13 cellular contexts compared by ENCODE assay signal in genomic region chr1:13751985-13752384, GRCh38. TPM values are rescaled to one million over a fixed set of nuclear protein-coding genes. Genes with fewer than 3 reads are reported as not detected.
DNase-seq lines count a peak whose midpoint lies in the region; ATAC-seq, FAIRE-seq and TF ChIP-seq lines count a peak whose summit lies in the region.
"Had no signal": no experiment of that assay in that cellular context is flagged by ENCODE, and none has a peak within 500 bp of the region (broad histone marks: within the 10 kb centered on the region; RNA-seq: fewer than 3 reads in every experiment).

No MANE protein-coding gene starts in this region.

- no peak overlapping the region for H3K9ac ChIP-seq in keratinocyte (ENCODE audit: control insufficient read depth, extremely low read depth, insufficient read depth, low read length)

- H3K9me1 ChIP-seq in keratinocyte (ENCODE audit: control insufficient read depth, extremely low read depth, insufficient read depth, low read length): peaks cover 3% of the 10 kb centered on the region

- H2AFZ ChIP-seq in keratinocyte (ENCODE audit: control insufficient read depth, low read length): no peak overlapping the region

- peak overlapping the region; percentile 63 for H3K4me3 Mint-ChIP-seq in activated naive CD8-positive, alpha-beta T cell
- no peak overlapping the region for H3K4me3 Mint-ChIP-seq in activated naive CD8-positive, alpha-beta T cell treated with anti-CD3 and anti-CD28 coated beads, Interleukin-2, amount 50 U/mL, for 24 hours
- H3K4me3 Mint-ChIP-seq in activated B cell treated with CpG ODN at 0.5 μM for 24 hours: peak overlapping the region; percentile 56
- no peak overlapping the region for H3K4me3 Mint-ChIP-seq in activated CD4-positive, alpha-beta memory T cell treated with anti-CD3 and anti-CD28 coated beads for 36 hours

- no peak for TF ChIP-seq CTCF in activated B cell treated with CpG ODN at 0.5 μM for 24 hours (IDR thresholded peaks at IDR 0.05)
- no peak for TF ChIP-seq CTCF in keratinocyte (optimal IDR thresholded peaks at IDR 0.05 in 1 of 3, IDR thresholded peaks at IDR 0.05 in 1 of 3, conservative IDR thresholded peaks at IDR 0.05 in 1 of 3; ENCODE audit: extremely low read depth in 1 of 3, insufficient read depth in 2 of 3, low read length in 3 of 3)

- peaks cover 73% of the 10 kb centered on the region for H3K79me2 ChIP-seq in keratinocyte (ENCODE audit: control insufficient read depth, insufficient read depth, low read length)

- dilution Hi-C loops in keratinocyte (cut with MboI; ENCODE audit: extremely low pct_ligation_motif_present, low sequenced_read_pairs): no loop called here

- no peaks in the 10 kb centered on the region for H3K27me3 ChIP-seq in keratinocyte (ENCODE audit: control insufficient read depth, extremely low read depth, insufficient read depth, low read length)

- peaks cover 10% of the 10 kb centered on the region for H3K36me3 Mint-ChIP-seq in activated naive CD8-positive, alpha-beta T cell
- H3K36me3 Mint-ChIP-seq in activated naive CD8-positive, alpha-beta T cell treated with anti-CD3 and anti-CD28 coated beads, Interleukin-2, amount 50 U/mL, for 24 hours (ENCODE audit: low read depth): peaks cover 34% of the 10 kb centered on the region
- H3K36me3 Mint-ChIP-seq in activated B cell treated with CpG ODN at 0.5 μM for 24 hours (ENCODE audit: low read depth): peaks cover 62% of the 10 kb centered on the region
- peaks cover 29% of the 10 kb centered on the region for H3K36me3 Mint-ChIP-seq in activated CD4-positive, alpha-beta memory T cell treated with anti-CD3 and anti-CD28 coated beads for 36 hours

- H3K4me2 ChIP-seq in keratinocyte (ENCODE audit: control insufficient read depth, extremely low read depth, insufficient read depth, low read depth, low read length): peak overlapping the region; percentile 72

- DNase-seq in activated naive CD8-positive, alpha-beta T cell treated with anti-CD3 and anti-CD28 coated beads, Interleukin-2, amount 50 U/mL, for 24 hours: no peak
- DNase-seq in activated B cell treated with CpG ODN at 0.5 μM for 24 hours: no peak
- no peak for DNase-seq in keratinocyte (ENCODE audit: low read depth, low spot score)
- peak; percentile 38 for DNase-seq in superior temporal gyrus (ENCODE audit: extremely low spot score)
- DNase-seq in COLO829 (ENCODE audit: low spot score): no peak
- DNase-seq in activated CD4-positive, alpha-beta memory T cell treated with anti-CD3 and anti-CD28 coated beads for 36 hours: no peak
- DNase-seq in epidermal melanocyte (ENCODE audit: insufficient read length, low spot score): no peak
- DNase-seq: ACHN; cortex of kidney; DMS153; stimulated activated CD4-positive, alpha-beta T cell treated with anti-CD3 and anti-CD28 coated beads, Interleukin-12 subunit alpha, Interleukin-12 subunit beta, amount 100 ng/mL, for 4 hours had no signal

- peaks cover 14% of the 10 kb centered on the region for H4K20me1 ChIP-seq in keratinocyte (ENCODE audit: control insufficient read depth, extremely low read depth, insufficient read depth, low read length)

- peak overlapping the region; percentile 46 for H3K27ac Mint-ChIP-seq in activated naive CD8-positive, alpha-beta T cell
- H3K27ac Mint-ChIP-seq in activated naive CD8-positive, alpha-beta T cell treated with anti-CD3 and anti-CD28 coated beads, Interleukin-2, amount 50 U/mL, for 24 hours: no peak overlapping the region
- H3K27ac Mint-ChIP-seq in activated B cell treated with CpG ODN at 0.5 μM for 24 hours: no peak overlapping the region
- no peak overlapping the region for H3K27ac Mint-ChIP-seq in activated CD4-positive, alpha-beta memory T cell treated with anti-CD3 and anti-CD28 coated beads for 36 hours

- H3K27me3 Mint-ChIP-seq in activated naive CD8-positive, alpha-beta T cell: no peaks in the 10 kb centered on the region
- no peaks in the 10 kb centered on the region for H3K27me3 Mint-ChIP-seq in activated naive CD8-positive, alpha-beta T cell treated with anti-CD3 and anti-CD28 coated beads, Interleukin-2, amount 50 U/mL, for 24 hours
- no peaks in the 10 kb centered on the region for H3K27me3 Mint-ChIP-seq in activated B cell treated with CpG ODN at 0.5 μM for 24 hours
- H3K27me3 Mint-ChIP-seq in activated CD4-positive, alpha-beta memory T cell treated with anti-CD3 and anti-CD28 coated beads for 36 hours: no peaks in the 10 kb centered on the region

- H3K4me3 ChIP-seq in keratinocyte (ENCODE audit: control insufficient read depth in 2 of 3, extremely low read depth in 1 of 3, insufficient read depth in 2 of 3, low read depth in 1 of 3, low read length in 3 of 3): peak overlapping the region in 1 of 3 experiments; percentile 83
- H3K4me3 ChIP-seq: thoracic aorta had no signal

- peaks cover 6 to 11% of the 10 kb centered on the region in 2 experiments for H3K36me3 ChIP-seq in keratinocyte (ENCODE audit: control insufficient read depth in 2 of 2, extremely low read depth in 1 of 2, insufficient read depth in 2 of 2, low read length in 2 of 2)
- H3K36me3 ChIP-seq: thoracic aorta had no signal

- POLR2A ChIA-PET in activated B cell treated with CpG ODN at 0.5 μM for 24 hours (lab: Charles Lee): interaction anchor here (1.1 to 1.6 kb wide), 3 partner anchors 21 to 51 kb away, joined by 3 to 7 read pairs (median 3); no protein-coding TSS in a partner anchor
- POLR2A ChIA-PET in activated CD4-positive, alpha-beta memory T cell treated with anti-CD3 and anti-CD28 coated beads for 36 hours (lab: Charles Lee): no interaction called here

- no peaks in the 10 kb centered on the region for H3K9me3 Mint-ChIP-seq in activated naive CD8-positive, alpha-beta T cell (ENCODE audit: low read depth)
- H3K9me3 Mint-ChIP-seq in activated naive CD8-positive, alpha-beta T cell treated with anti-CD3 and anti-CD28 coated beads, Interleukin-2, amount 50 U/mL, for 24 hours: no peaks in the 10 kb centered on the region
- H3K9me3 Mint-ChIP-seq in activated B cell treated with CpG ODN at 0.5 μM for 24 hours: no peaks in the 10 kb centered on the region
- H3K9me3 Mint-ChIP-seq in activated CD4-positive, alpha-beta memory T cell treated with anti-CD3 and anti-CD28 coated beads for 36 hours: no peaks in the 10 kb centered on the region

- no peaks in the 10 kb centered on the region for H3K9me3 ChIP-seq in keratinocyte (ENCODE audit: control insufficient read depth, low read depth, low read length)
- H3K9me3 ChIP-seq: thoracic aorta had no signal

- peaks cover 78% of the 10 kb centered on the region for H3K4me1 Mint-ChIP-seq in activated naive CD8-positive, alpha-beta T cell (ENCODE audit: low read depth)
- peaks cover 78% of the 10 kb centered on the region for H3K4me1 Mint-ChIP-seq in activated naive CD8-positive, alpha-beta T cell treated with anti-CD3 and anti-CD28 coated beads, Interleukin-2, amount 50 U/mL, for 24 hours
- peaks cover 78% of the 10 kb centered on the region for H3K4me1 Mint-ChIP-seq in activated B cell treated with CpG ODN at 0.5 μM for 24 hours
- H3K4me1 Mint-ChIP-seq in activated CD4-positive, alpha-beta memory T cell treated with anti-CD3 and anti-CD28 coated beads for 36 hours (ENCODE audit: low read depth): peaks cover 70% of the 10 kb centered on the region

- CTCF ChIA-PET in activated B cell treated with CpG ODN at 0.5 μM for 24 hours (lab: Charles Lee): interaction anchor here (1.3 kb wide), 1 partner anchor 27 kb away, joined by 4 read pairs; no protein-coding TSS in a partner anchor
- CTCF ChIA-PET in activated CD4-positive, alpha-beta memory T cell treated with anti-CD3 and anti-CD28 coated beads for 36 hours (lab: Charles Lee): no interaction called here

- ATAC-seq in activated naive CD8-positive, alpha-beta T cell treated with anti-CD3 and anti-CD28 coated beads, Interleukin-2, amount 50 U/mL, for 24 hours: no peak
- ATAC-seq in activated B cell treated with CpG ODN at 0.5 μM for 24 hours (ENCODE audit: low read depth): no peak

- intact Hi-C loops in activated B cell treated with CpG ODN at 0.5 μM for 24 hours (cut with micrococcal nuclease): no loop called here
- intact Hi-C loops in activated CD4-positive, alpha-beta memory T cell treated with anti-CD3 and anti-CD28 coated beads for 36 hours (cut with micrococcal nuclease): loop anchor here (5.0 kb wide), 1 partner anchor 40 kb away; no protein-coding TSS in a partner anchor

- no peak for FAIRE-seq in keratinocyte (lab: Jason Lieb, UNC)

- H3K27ac ChIP-seq in keratinocyte (ENCODE audit: control insufficient read depth, insufficient read depth, low read length): peak overlapping the region; percentile 49
- H3K27ac ChIP-seq: thoracic aorta had no signal

- peaks cover 38% of the 10 kb centered on the region for H3K4me1 ChIP-seq in keratinocyte (ENCODE audit: control insufficient read depth, extremely low read depth, insufficient read depth, low read length)

RNA-seq across cellular contexts. Expression of gene PRDM2, which starts 52.0 kb away (rescaled TPM):
- 183 and 194 TPM in 2 replicates for total RNA-seq in activated B cell treated with CpG ODN at 0.5 μM for 24 hours
- 10.8 to 14.2 TPM (median 13.8 TPM) in 3 replicates for polyA plus RNA-seq in keratinocyte
- polyA plus RNA-seq in keratinocyte (2011; ENCODE audit: low read depth): 25.2 TPM
- polyA plus RNA-seq in keratinocyte (2011; cell fraction: cytosol; rRNA removed): 9.4 and 12.4 TPM in 2 replicates
- polyA plus RNA-seq in keratinocyte (2011; cell fraction: nucleus; rRNA removed): 36.0 and 40.0 TPM in 2 replicates
- polyA plus RNA-seq in keratinocyte (2012; ENCODE audit: low replicate concordance): 14.2 and 17.1 TPM in 2 replicates
- polyA minus RNA-seq in keratinocyte: 12.5 to 22.8 TPM (median 18.3 TPM) in 3 replicates
- polyA minus RNA-seq in keratinocyte (2011; cell fraction: cytosol; rRNA and poly(A)+ RNA removed): 10.6 TPM
- polyA minus RNA-seq in keratinocyte (2011; cell fraction: nucleus; rRNA and poly(A)+ RNA removed): 15.7 and 34.1 TPM in 2 replicates
- 10 to 100 TPM; 41.7 to 44.6 TPM for total RNA-seq in activated CD4-positive, alpha-beta memory T cell treated with anti-CD3 and anti-CD28 coated beads for 36 hours

Comparison
In these comparisons a context has a peak if more than half of its experiments do, and no peak if none do; other contexts are left out.
1. H3K4me3 Mint-ChIP-seq: peak in activated naive CD8-positive, alpha-beta T cell (single experiment) and activated B cell treated with CpG ODN at 0.5 μM for 24 hours (single experiment); none in activated naive CD8-positive, alpha-beta T cell treated with anti-CD3 and anti-CD28 coated beads, Interleukin-2, amount 50 U/mL, for 24 hours (single experiment) and activated CD4-positive, alpha-beta memory T cell treated with anti-CD3 and anti-CD28 coated beads for 36 hours (single experiment).